8 cellular contexts compared by ENCODE assay signal in genomic region chr22:30305519-30305905, GRCh38. TPM values are rescaled to one million over a fixed set of nuclear protein-coding genes. Genes with fewer than 3 reads are reported as not detected.
DNase-seq lines count a peak whose midpoint lies in the region; ATAC-seq and TF ChIP-seq lines count a peak whose summit lies in the region.

No MANE protein-coding gene starts in this region.

- DNase-seq in CD8-positive, alpha-beta T cell: peak in 6 of 7 experiments; percentile 43 to 79 (median 50)
- DNase-seq in RWPE1 (ENCODE audit: low spot score) (no peak), RKO (ENCODE audit: low spot score) (no peak)
- peak; percentile 63 for DNase-seq in central memory CD4-positive, alpha-beta T cell
- peak in 8 of 9 donors; percentile 56 to 75 (median 68) for DNase-seq in naive thymus-derived CD4-positive, alpha-beta T cell

- H3K4me1 ChIP-seq in CD8-positive, alpha-beta T cell (ENCODE audit: insufficient read depth, low read length): peaks cover 100% of the 10 kb centered on the region
- peaks cover 96 to 98% of the 10 kb centered on the region in 2 donors for H3K4me1 ChIP-seq in naive thymus-derived CD4-positive, alpha-beta T cell (ENCODE audit: control insufficient read depth in 2 of 2, insufficient read depth in 2 of 2, low read length in 2 of 2)

- no peaks in the 10 kb centered on the region for H3K27me3 Mint-ChIP-seq in CD8-positive, alpha-beta T cell (ENCODE audit: low read depth)
- H3K27me3 Mint-ChIP-seq in naive thymus-derived CD4-positive, alpha-beta T cell: no peaks in the 10 kb centered on the region

- peaks cover 97% of the 10 kb centered on the region for H3K4me1 Mint-ChIP-seq in CD8-positive, alpha-beta T cell (ENCODE audit: low read depth)
- H3K4me1 Mint-ChIP-seq in naive thymus-derived CD4-positive, alpha-beta T cell: peaks cover 82 to 100% (median 93%) of the 10 kb centered on the region in 7 donors

- no peaks in the 10 kb centered on the region for H3K9me3 ChIP-seq in CD8-positive, alpha-beta T cell (ENCODE audit: low read length)
- H3K9me3 ChIP-seq in naive thymus-derived CD4-positive, alpha-beta T cell (ENCODE audit: control insufficient read depth in 2 of 3, low read length in 3 of 3): no peaks in the 10 kb centered on the region

- peak overlapping the region; percentile 69 for H3K4me3 Mint-ChIP-seq in CD8-positive, alpha-beta T cell
- peak overlapping the region; percentile 69 to 97 (median 84) for H3K4me3 Mint-ChIP-seq in naive thymus-derived CD4-positive, alpha-beta T cell

- H3K36me3 ChIP-seq in CD8-positive, alpha-beta T cell (ENCODE audit: insufficient read depth, low read length): peaks cover 2% of the 10 kb centered on the region
- H3K36me3 ChIP-seq in naive thymus-derived CD4-positive, alpha-beta T cell (ENCODE audit: control insufficient read depth in 2 of 3, insufficient read depth in 3 of 3, low read length in 3 of 3): peaks cover 0 to 18% (median 0%) of the 10 kb centered on the region in 3 experiments

- H3K27ac Mint-ChIP-seq in CD8-positive, alpha-beta T cell: peak overlapping the region; percentile 98
- peak overlapping the region; percentile 87 to 99 (median 97) for H3K27ac Mint-ChIP-seq in naive thymus-derived CD4-positive, alpha-beta T cell

- ATAC-seq in CD8-positive, alpha-beta T cell: peak; percentile 50
- ATAC-seq in GM21529 (IDR thresholded peaks at IDR 0.05; ENCODE audit: unreplicated experiment) (peak; percentile 49), GM19397 (IDR thresholded peaks at IDR 0.05; ENCODE audit: unreplicated experiment) (no peak), HG03135 (IDR thresholded peaks at IDR 0.05; ENCODE audit: unreplicated experiment) (no peak)
- peak; percentile 67 for ATAC-seq in naive thymus-derived CD4-positive, alpha-beta T cell

- H3K27ac ChIP-seq in CD8-positive, alpha-beta T cell (ENCODE audit: low read depth, low read length): peak overlapping the region; percentile 62
- peak overlapping the region; percentile 87 for H3K27ac ChIP-seq in RWPE1
- peak overlapping the region; percentile 75 for H3K27ac ChIP-seq in naive thymus-derived CD4-positive, alpha-beta T cell (ENCODE audit: low read depth, low read length)

- peaks cover 33% of the 10 kb centered on the region for H3K36me3 Mint-ChIP-seq in CD8-positive, alpha-beta T cell
- peaks cover 7 to 36% (median 27%) of the 10 kb centered on the region in 5 donors for H3K36me3 Mint-ChIP-seq in naive thymus-derived CD4-positive, alpha-beta T cell

- no peaks in the 10 kb centered on the region for H3K9me3 Mint-ChIP-seq in CD8-positive, alpha-beta T cell
- peaks cover 0 to 1% (median 0%) of the 10 kb centered on the region in 11 donors for H3K9me3 Mint-ChIP-seq in naive thymus-derived CD4-positive, alpha-beta T cell

- H3K27me3 ChIP-seq in CD8-positive, alpha-beta T cell (ENCODE audit: insufficient read depth, low read length): no peaks in the 10 kb centered on the region
- H3K27me3 ChIP-seq in naive thymus-derived CD4-positive, alpha-beta T cell (ENCODE audit: control insufficient read depth in 2 of 2, insufficient read depth in 2 of 2, low read length in 2 of 2): no peaks in the 10 kb centered on the region

- no peak for TF ChIP-seq CTCF in CD8-positive, alpha-beta T cell (IDR thresholded peaks at IDR 0.05)
- no peak for TF ChIP-seq CTCF in RWPE1 (conservative IDR thresholded peaks at IDR 0.05; ENCODE audit: low read depth)

- POLR2A ChIA-PET in CD8-positive, alpha-beta T cell (lab: Charles Lee): interaction anchor here (0.6 to 11.2 kb wide), 7 partner anchors 9 to 1028 kb away, joined by 3 to 184 read pairs (median 8); partner anchors contain the start of genes CASTOR1, CCDC157, RNF215 and SF3A1
- POLR2A ChIA-PET in RWPE1 (lab: Yijun Ruan, JAX; ENCODE audit: low non-redundant PET): no interaction called here
- POLR2A ChIA-PET in naive thymus-derived CD4-positive, alpha-beta T cell (lab: Charles Lee): interaction anchor here (1.0 to 48.9 kb wide), 8 partner anchors 4 to 1447 kb away, joined by 3 to 1265 read pairs (median 4); partner anchors contain the start of genes CASTOR1, CCDC157, PIK3IP1 and SF3A1

- H3K4me3 ChIP-seq in CD8-positive, alpha-beta T cell (ENCODE audit: low read depth, low read length): peak overlapping the region; percentile 38
- peak overlapping the region; percentile 51 for H3K4me3 ChIP-seq in naive thymus-derived CD4-positive, alpha-beta T cell (ENCODE audit: low read length)

- CTCF ChIA-PET in CD8-positive, alpha-beta T cell (lab: Charles Lee): interaction anchor here (1.3 to 13.9 kb wide), 3 partner anchors 15 to 20 kb away, joined by 4 to 146 read pairs (median 4); partner anchors contain the start of gene CASTOR1
- CTCF ChIA-PET in RWPE1 (lab: Yijun Ruan, JAX): interaction anchor here (0.5 to 0.7 kb wide), 2 partner anchors 59 to 1091 kb away, joined by 3 read pairs; no protein-coding TSS in a partner anchor
- CTCF ChIA-PET in naive thymus-derived CD4-positive, alpha-beta T cell (lab: Charles Lee): interaction anchor here (0.6 to 1.3 kb wide), 3 partner anchors 16 to 51 kb away, joined by 3 to 5 read pairs (median 3); partner anchors contain the start of genes CASTOR1, CCDC157 and SF3A1

- intact Hi-C loops in CD8-positive, alpha-beta T cell (cut with DNase I, micrococcal nuclease): loop anchor here in 1 of 2 experiments (5.0 to 10.0 kb wide), 2 partner anchors 117 to 1189 kb away; partner anchors contain the start of gene SFI1
- intact Hi-C loops in naive thymus-derived CD4-positive, alpha-beta T cell (cut with micrococcal nuclease): loop anchor here (1.0 to 5.0 kb wide), 5 partner anchors 9 to 287 kb away; partner anchors contain the start of genes CASTOR1 (in 1 of the 2), PES1 (in 1 of the 2) and SF3A1 (in 1 of the 2)

RNA-seq across cellular contexts. Expression of gene CASTOR1, which starts 16.2 kb away (rescaled TPM):
- 10 to 100 TPM; 17.2 to 21.9 TPM for total RNA-seq in CD8-positive, alpha-beta T cell
- total RNA-seq in naive thymus-derived CD4-positive, alpha-beta T cell: 10 to 100 TPM; 12.4 to 21.3 (median 17.9) TPM
- 10 to 100 TPM; 19.0 to 43.0 TPM for polyA plus RNA-seq in naive thymus-derived CD4-positive, alpha-beta T cell

RNA-seq across cellular contexts. Expression of gene TBC1D10A, which starts 21.2 kb away (rescaled TPM):
- total RNA-seq in CD8-positive, alpha-beta T cell: 10 to 100 TPM; 77.5 to 87.3 TPM
- 10 to 100 TPM; 47.2 to 73.8 (median 70.9) TPM for total RNA-seq in naive thymus-derived CD4-positive, alpha-beta T cell
- polyA plus RNA-seq in naive thymus-derived CD4-positive, alpha-beta T cell: 10 to 100 TPM; 62.6 to 84.7 TPM

RNA-seq across cellular contexts. Expression of gene OSM, which starts 38.9 kb away (rescaled TPM):
- total RNA-seq in CD8-positive, alpha-beta T cell: 10 to 100 TPM; 26.1 to 26.5 TPM
- 100 to 1,000 TPM in 1 of 5 experiments, 10 to 100 TPM in 2, 1 to 10 TPM in 1, under 1 TPM in 1; 0.49 to 158 (median 46.0) TPM for total RNA-seq in naive thymus-derived CD4-positive, alpha-beta T cell
- polyA plus RNA-seq in naive thymus-derived CD4-positive, alpha-beta T cell: 1 to 10 TPM; 2.0 to 6.3 TPM

RNA-seq across cellular contexts. Expression of gene SF3A1, which starts 51.2 kb away (rescaled TPM):
- 100 to 1,000 TPM; 406 to 422 TPM for total RNA-seq in CD8-positive, alpha-beta T cell
- 100 to 1,000 TPM; 267 to 341 (median 284) TPM for total RNA-seq in naive thymus-derived CD4-positive, alpha-beta T cell
- polyA plus RNA-seq in naive thymus-derived CD4-positive, alpha-beta T cell: 100 to 1,000 TPM in 1 of 2 donors, 10 to 100 TPM in 1; 83.2 to 115 TPM

RNA-seq across cellular contexts. Expression of gene CCDC157, which starts 51.3 kb away (rescaled TPM):
- total RNA-seq in CD8-positive, alpha-beta T cell: 10 to 100 TPM in 1 of 2 experiments, 1 to 10 TPM in 1; 8.7 to 11.7 TPM
- 1 to 10 TPM; 1.8 to 6.9 (median 3.2) TPM for total RNA-seq in naive thymus-derived CD4-positive, alpha-beta T cell
- polyA plus RNA-seq in naive thymus-derived CD4-positive, alpha-beta T cell: 1 to 10 TPM; 1.4 to 2.1 TPM

Comparison
In these comparisons a context has a peak if more than half of its experiments do, and no peak if none do; other contexts are left out.
1. ATAC-seq: peak in CD8-positive, alpha-beta T cell (single experiment), GM21529 (single experiment) and naive thymus-derived CD4-positive, alpha-beta T cell (single experiment); none in GM19397 (single experiment) and HG03135 (single experiment).
2. DNase-seq: peak in CD8-positive, alpha-beta T cell (6 of 7), central memory CD4-positive, alpha-beta T cell (single experiment) and naive thymus-derived CD4-positive, alpha-beta T cell (8 of 9); none in RWPE1 (single experiment) and RKO (single experiment).
3. Peak in every context shown above with its lines, with median percentiles within 50 percentile points of each other: H3K27ac ChIP-seq.